22 cellular contexts compared by ENCODE assay signal in genomic region chr1:204358605-204359004, GRCh38. TPM values are rescaled to one million over a fixed set of nuclear protein-coding genes. Genes with fewer than 3 reads are reported as not detected.
A peak's percentile ranks its signal among the peaks of the same experiment; 100 is the strongest.
DNase-seq lines count a peak whose midpoint lies in the region; ATAC-seq and TF ChIP-seq lines count a peak whose summit lies in the region.
"Had no signal": no experiment of that assay in that cellular context is flagged by ENCODE, and none has a peak within 500 bp of the region (broad histone marks: within the 10 kb centered on the region; RNA-seq: fewer than 3 reads in every experiment).

No MANE protein-coding gene starts in this region.

- DNase-seq in SK-N-SH (peak; percentile 47), caudate nucleus (lab: John Stamatoyannopoulos, UW) (peak in 3 of 61 donors; percentile 26 to 34 (median 27)), mesothelial cell of epicardium (ENCODE audit: low spot score in 2 of 2, unreplicated experiment in 2 of 2) (no peak), type B pancreatic cell (ENCODE audit: extremely low spot score, unreplicated experiment) (no peak)
- DNase-seq in activated CD8-positive, alpha-beta memory T cell treated with anti-CD3 and anti-CD28 coated beads, Interleukin-2, amount 50 U/mL, for 48 hours: no peak
- no peak for DNase-seq in activated naive CD4-positive, alpha-beta T cell (lab: John Stamatoyannopoulos, UW)
- DNase-seq: activated B cell treated with CpG ODN at 0.5 μM for 24 hours; activated naive CD8-positive, alpha-beta T cell treated with anti-CD3 and anti-CD28 coated beads, Interleukin-2, amount 50 U/mL, for 24 hours; CD4-positive, alpha-beta T cell; DMS53; immature natural killer cell; natural killer cell; NCI-H526; OCI-M1; SHP77 treated with DMSO at 0.1 percent for 48 hours; stimulated activated CD4-positive, alpha-beta T cell treated with anti-CD3 and anti-CD28 coated beads, Interleukin-12 subunit alpha, Interleukin-12 subunit beta, amount 100 ng/mL, for 4 hours; T-helper 17 cell had no signal

- peak overlapping the region; percentile 55 for H3K4me3 Mint-ChIP-seq in mesothelial cell of epicardium
- peak overlapping the region; percentile 63 for H3K4me3 Mint-ChIP-seq in type B pancreatic cell
- H3K4me3 Mint-ChIP-seq: activated B cell treated with CpG ODN at 0.5 μM for 24 hours; activated naive CD8-positive, alpha-beta T cell treated with anti-CD3 and anti-CD28 coated beads, Interleukin-2, amount 50 U/mL, for 24 hours; activated T-helper 1 cell treated with anti-CD3 and anti-CD28 coated beads, Interleukin-12 subunit alpha, Interleukin-12 subunit beta, Interleukin-2, Interleukin-4 antibody, amounts not matched to agents 30 ng/mL and 10 ng/mL and 1 ng/mL, durations not matched to agents 14 hours and 24 hours and 36 hours; CD4-positive, alpha-beta T cell; immature natural killer cell; natural killer cell; T-helper 17 cell had no signal

- no peak for ATAC-seq in SK-N-SH treated with all-trans-retinoic acid at 6 μM for 48 hours
- no peak for ATAC-seq in GM19395 (IDR thresholded peaks at IDR 0.05; ENCODE audit: unreplicated experiment)
- ATAC-seq: activated naive CD8-positive, alpha-beta T cell treated with anti-CD3 and anti-CD28 coated beads, Interleukin-2, amount 50 U/mL, for 24 hours; esophagus mucosa; natural killer cell; T-helper 17 cell had no signal

- H3F3A ChIP-seq in SK-N-SH (replicated peaks; ENCODE audit: insufficient read depth): no peaks in the 10 kb centered on the region

- H3K9me2 ChIP-seq in SK-N-SH: no peaks in the 10 kb centered on the region

- H3K79me2 ChIP-seq in SK-N-SH (ENCODE audit: insufficient read depth): no peaks in the 10 kb centered on the region

- TF ChIP-seq RAD21 in SK-N-SH (IDR thresholded peaks at IDR 0.05; ENCODE audit: low read length): no peak

- peak overlapping the region in 1 of 2 experiments; percentile 21; a peak in 2 of 4 replicates for H3K4me3 ChIP-seq in SK-N-SH (ENCODE audit: low read depth in 2 of 2, low read length in 1 of 2)
- H3K4me3 ChIP-seq: breast epithelium had no signal

- H3K4me1 Mint-ChIP-seq in mesothelial cell of epicardium: peaks cover 48% of the 10 kb centered on the region
- peaks cover 30% of the 10 kb centered on the region for H3K4me1 Mint-ChIP-seq in type B pancreatic cell (ENCODE audit: unreplicated experiment)

- no peak overlapping the region for H3K9ac ChIP-seq in SK-N-SH

- H4K20me1 ChIP-seq in SK-N-SH (ENCODE audit: insufficient read depth): no peaks in the 10 kb centered on the region

- no peaks in the 10 kb centered on the region for H3K36me3 ChIP-seq in SK-N-SH (replicated peaks in 1 of 2; ENCODE audit: control insufficient read depth in 1 of 2, insufficient read depth in 2 of 2, low read length in 1 of 2)
- H3K36me3 ChIP-seq: breast epithelium had no signal

- WGBS in SK-N-SH (ENCODE audit: low lambda C conversion rate): 58% methylated on average over 5 of the region's 5 CpGs

- TF ChIP-seq CTCF in SK-N-SH (IDR thresholded peaks at IDR 0.05) (no peak), mesothelial cell of epicardium (IDR thresholded peaks at IDR 0.05; ENCODE audit: unreplicated experiment) (no peak), type B pancreatic cell (conservative IDR thresholded peaks at IDR 0.05) (no peak)

- CTCF ChIA-PET in SK-N-SH (lab: Yijun Ruan, JAX): interaction anchor here (0.7 to 8.4 kb wide), 14 partner anchors 9 to 192 kb away, joined by 3 to 338 read pairs (median 15); partner anchors contain the start of genes GOLT1A and REN

- no peaks in the 10 kb centered on the region for H3K36me3 Mint-ChIP-seq in mesothelial cell of epicardium
- no peaks in the 10 kb centered on the region for H3K36me3 Mint-ChIP-seq in type B pancreatic cell
- H3K36me3 Mint-ChIP-seq: immature natural killer cell, natural killer cell had no signal

- H3K4me2 ChIP-seq in SK-N-SH: peak overlapping the region; percentile 69; the same call in 1 of the 2 replicates

- POLR2A ChIA-PET in SK-N-SH (lab: Yijun Ruan, JAX): interaction anchor here (0.7 to 4.2 kb wide), 11 partner anchors 9 to 100 kb away, joined by 4 to 70 read pairs (median 10); no protein-coding TSS in a partner anchor

- H3K27me3 ChIP-seq in SK-N-SH (ENCODE audit: insufficient read depth): no peaks in the 10 kb centered on the region
- H3K27me3 ChIP-seq: breast epithelium had no signal

- no peaks in the 10 kb centered on the region for H3K9me3 Mint-ChIP-seq in mesothelial cell of epicardium
- no peaks in the 10 kb centered on the region for H3K9me3 Mint-ChIP-seq in type B pancreatic cell
- H3K9me3 Mint-ChIP-seq: activated B cell treated with CpG ODN at 0.5 μM for 24 hours; activated naive CD8-positive, alpha-beta T cell treated with anti-CD3 and anti-CD28 coated beads, Interleukin-2, amount 50 U/mL, for 24 hours; activated T-helper 1 cell treated with anti-CD3 and anti-CD28 coated beads, Interleukin-12 subunit alpha, Interleukin-12 subunit beta, Interleukin-2, Interleukin-4 antibody, amounts not matched to agents 30 ng/mL and 10 ng/mL and 1 ng/mL, durations not matched to agents 14 hours and 24 hours and 36 hours; CD4-positive, alpha-beta T cell; immature natural killer cell; natural killer cell had no signal

- H3K27ac ChIP-seq in SK-N-SH (ENCODE audit: low read depth in 2 of 2, low read length in 1 of 2) (peak overlapping the region in 1 of 2 experiments; percentile 90; a peak in 2 of 4 replicates), caudate nucleus (ENCODE audit: low read depth, low read length) (peak overlapping the region; percentile 69)
- H3K27ac ChIP-seq: breast epithelium had no signal

- no peak overlapping the region for H2AFZ ChIP-seq in SK-N-SH (ENCODE audit: low read depth)

- no peak for TF ChIP-seq EP300 in SK-N-SH (IDR thresholded peaks at IDR 0.05; ENCODE audit: borderline replicate concordance in 1 of 2, low read depth in 1 of 2, low read length in 1 of 2)

- H3K9me3 ChIP-seq in SK-N-SH: no peaks in the 10 kb centered on the region
- H3K9me3 ChIP-seq: breast epithelium had no signal

- H3K27me3 Mint-ChIP-seq in mesothelial cell of epicardium (ENCODE audit: low read depth) (no peaks in the 10 kb centered on the region), type B pancreatic cell (no peaks in the 10 kb centered on the region)

- H3K27ac Mint-ChIP-seq in mesothelial cell of epicardium: peak overlapping the region; percentile 56
- no peak overlapping the region for H3K27ac Mint-ChIP-seq in type B pancreatic cell
- H3K27ac Mint-ChIP-seq: activated B cell treated with CpG ODN at 0.5 μM for 24 hours; activated naive CD8-positive, alpha-beta T cell treated with anti-CD3 and anti-CD28 coated beads, Interleukin-2, amount 50 U/mL, for 24 hours; activated T-helper 1 cell treated with anti-CD3 and anti-CD28 coated beads, Interleukin-12 subunit alpha, Interleukin-12 subunit beta, Interleukin-2, Interleukin-4 antibody, amounts not matched to agents 30 ng/mL and 10 ng/mL and 1 ng/mL, durations not matched to agents 14 hours and 24 hours and 36 hours; CD4-positive, alpha-beta T cell; immature natural killer cell; natural killer cell; T-helper 17 cell had no signal

- peaks cover 4 to 52% of the 10 kb centered on the region in 2 experiments; a peak in 1 of 4 replicates for H3K4me1 ChIP-seq in SK-N-SH (ENCODE audit: control insufficient read depth in 1 of 2, insufficient read depth in 2 of 2, low read depth in 1 of 2, low read length in 1 of 2)

TF ChIP-seq in SK-N-SH, 30 proteins besides CTCF, POLR2A, EP300 and RAD21:
- TF ChIP-seq NRF1 (IDR thresholded peaks at IDR 0.05; ENCODE audit: low read depth, low read length) (no peak), GATA2 (CRISPR knock-in tag; IDR thresholded peaks at IDR 0.05) (peak; percentile 40; the same call in 1 of the 2 replicates)

TF ChIP-seq in SK-N-SH treated with all-trans-retinoic acid at 6 μM for 48 hours, 23 proteins besides CTCF, POLR2A, EP300 and RAD21 (continues in another document):
- no peak for TF ChIP-seq ARNTL (CRISPR knock-in tag; IDR thresholded peaks at IDR 0.05; ENCODE audit: borderline replicate concordance, low read depth)
- TF ChIP-seq TSHZ2 (CRISPR knock-in tag; IDR thresholded peaks at IDR 0.05): no peak
- no peak for TF ChIP-seq ZC3H10 (CRISPR knock-in tag; IDR thresholded peaks at IDR 0.05)
- no peak for TF ChIP-seq ZNF70 (CRISPR knock-in tag; IDR thresholded peaks at IDR 0.05)

RNA-seq across cellular contexts. Expression of gene PLEKHA6, which starts 1.1 kb away (rescaled TPM):
- 1.2 and 3.1 TPM in 2 replicates for polyA plus RNA-seq in SK-N-SH (2012; rRNA removed)
- 1.5 and 3.4 TPM in 2 replicates for polyA plus RNA-seq in SK-N-SH (2012; cell fraction: cytosol; rRNA removed)
- 6.3 and 7.7 TPM in 2 replicates for polyA plus RNA-seq in SK-N-SH (2012; cell fraction: nucleus; rRNA removed)
- 29.7 to 34.0 TPM (median 32.2 TPM) in 3 replicates for total RNA-seq in mesothelial cell of epicardium
- 37.8 and 63.1 TPM in 2 replicates for total RNA-seq in type B pancreatic cell (ENCODE audit: low replicate concordance)
- polyA plus RNA-seq: immature natural killer cell had no signal

RNA-seq across cellular contexts. Expression of gene PPP1R15B, which starts 53.0 kb away (rescaled TPM):
- polyA plus RNA-seq in SK-N-SH (2012; rRNA removed): 12.1 and 14.3 TPM in 2 replicates
- polyA plus RNA-seq in SK-N-SH (2012; cell fraction: cytosol; rRNA removed): 13.1 and 13.4 TPM in 2 replicates
- polyA plus RNA-seq in SK-N-SH (2012; cell fraction: nucleus; rRNA removed): 10.3 and 13.2 TPM in 2 replicates
- total RNA-seq in mesothelial cell of epicardium (56.2 to 57.5 TPM (median 57.5 TPM) in 3 replicates), type B pancreatic cell (ENCODE audit: low replicate concordance) (43.3 and 48.9 TPM in 2 replicates)
